1 cellular context compared by ENCODE assay signal in the genomic region with DNA sequence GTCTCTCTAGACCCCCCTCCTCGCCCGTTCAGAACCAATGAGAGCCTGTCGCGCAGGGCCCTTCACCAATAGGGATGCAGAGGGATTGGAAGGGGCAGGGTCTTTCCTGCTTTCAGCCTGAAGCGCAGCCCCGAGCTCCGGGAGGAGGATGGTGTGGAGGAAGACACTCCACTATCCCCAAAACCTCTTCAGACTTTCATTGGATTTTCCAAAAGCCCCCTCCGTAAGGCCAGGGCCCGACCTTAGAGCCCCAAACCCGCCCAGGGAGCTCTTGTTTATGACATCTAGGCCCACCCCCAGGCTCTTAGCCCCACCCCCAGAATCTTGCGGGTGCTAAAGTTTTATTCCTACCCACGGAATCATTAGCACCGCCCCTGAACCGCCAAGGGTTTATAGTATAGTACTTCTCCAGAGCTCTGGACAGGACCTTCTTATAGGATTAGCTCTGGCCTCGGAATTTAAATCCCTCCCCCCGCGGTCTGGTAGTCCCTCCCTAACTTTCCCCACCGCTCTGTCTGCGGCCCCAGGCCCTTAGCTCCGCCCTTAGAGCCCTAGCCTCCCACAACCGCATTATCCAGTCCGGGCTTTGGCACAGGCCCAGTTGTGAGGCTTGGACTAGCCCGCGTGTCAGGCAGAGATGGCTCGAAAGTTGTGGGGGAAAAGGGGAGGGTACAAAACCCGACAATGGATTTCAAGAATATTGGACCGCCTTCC.
TF ChIP-seq lines count a peak whose summit lies in the region.

No MANE protein-coding gene starts in this region.

TF ChIP-seq in K562, 482 proteins besides CTCF, POLR2A, EP300 and RAD21 (continued from another document and continues in another):
- TF ChIP-seq, protein P1, sequence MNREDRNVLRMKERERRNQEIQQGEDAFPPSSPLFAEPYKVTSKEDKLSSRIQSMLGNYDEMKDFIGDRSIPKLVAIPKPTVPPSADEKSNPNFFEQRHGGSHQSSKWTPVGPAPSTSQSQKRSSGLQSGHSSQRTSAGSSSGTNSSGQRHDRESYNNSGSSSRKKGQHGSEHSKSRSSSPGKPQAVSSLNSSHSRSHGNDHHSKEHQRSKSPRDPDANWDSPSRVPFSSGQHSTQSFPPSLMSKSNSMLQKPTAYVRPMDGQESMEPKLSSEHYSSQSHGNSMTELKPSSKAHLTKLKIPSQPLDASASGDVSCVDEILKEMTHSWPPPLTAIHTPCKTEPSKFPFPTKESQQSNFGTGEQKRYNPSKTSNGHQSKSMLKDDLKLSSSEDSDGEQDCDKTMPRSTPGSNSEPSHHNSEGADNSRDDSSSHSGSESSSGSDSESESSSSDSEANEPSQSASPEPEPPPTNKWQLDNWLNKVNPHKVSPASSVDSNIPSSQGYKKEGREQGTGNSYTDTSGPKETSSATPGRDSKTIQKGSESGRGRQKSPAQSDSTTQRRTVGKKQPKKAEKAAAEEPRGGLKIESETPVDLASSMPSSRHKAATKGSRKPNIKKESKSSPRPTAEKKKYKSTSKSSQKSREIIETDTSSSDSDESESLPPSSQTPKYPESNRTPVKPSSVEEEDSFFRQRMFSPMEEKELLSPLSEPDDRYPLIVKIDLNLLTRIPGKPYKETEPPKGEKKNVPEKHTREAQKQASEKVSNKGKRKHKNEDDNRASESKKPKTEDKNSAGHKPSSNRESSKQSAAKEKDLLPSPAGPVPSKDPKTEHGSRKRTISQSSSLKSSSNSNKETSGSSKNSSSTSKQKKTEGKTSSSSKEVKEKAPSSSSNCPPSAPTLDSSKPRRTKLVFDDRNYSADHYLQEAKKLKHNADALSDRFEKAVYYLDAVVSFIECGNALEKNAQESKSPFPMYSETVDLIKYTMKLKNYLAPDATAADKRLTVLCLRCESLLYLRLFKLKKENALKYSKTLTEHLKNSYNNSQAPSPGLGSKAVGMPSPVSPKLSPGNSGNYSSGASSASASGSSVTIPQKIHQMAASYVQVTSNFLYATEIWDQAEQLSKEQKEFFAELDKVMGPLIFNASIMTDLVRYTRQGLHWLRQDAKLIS (CRISPR knock-in tag; IDR thresholded peaks at IDR 0.05), result no peak
- TF ChIP-seq DPF2 (IDR thresholded peaks at IDR 0.05), result peak; percentile 68; the same call in 1 of the 2 replicates
- peak; percentile 97 for TF ChIP-seq SMARCA5 (IDR thresholded peaks at IDR 0.05)
- no peak for TF ChIP-seq NFRKB (IDR thresholded peaks at IDR 0.05; ENCODE audit: low read depth)
- TF ChIP-seq EGR1 (conservative IDR thresholded peaks at IDR 0.05), result peak; percentile 50
- no peak for TF ChIP-seq MYBL2 (IDR thresholded peaks at IDR 0.05; ENCODE audit: low read depth)
- no peak for TF ChIP-seq MYBL2 (CRISPR knock-in tag; IDR thresholded peaks at IDR 0.05; ENCODE audit: borderline replicate concordance)
- TF ChIP-seq LCOR (CRISPR knock-in tag; IDR thresholded peaks at IDR 0.05), result peak; percentile 73; the same call in 1 of the 2 replicates
- TF ChIP-seq USF2 (CRISPR knock-in tag; IDR thresholded peaks at IDR 0.05), result no peak
- peak; percentile 88 for TF ChIP-seq EP400 (IDR thresholded peaks at IDR 0.05)
- TF ChIP-seq ZSCAN29 (IDR thresholded peaks at IDR 0.05), result peak; percentile 90
- TF ChIP-seq NBN (IDR thresholded peaks at IDR 0.05; ENCODE audit: low read depth), result peak; percentile 84
- TF ChIP-seq, protein P2, sequence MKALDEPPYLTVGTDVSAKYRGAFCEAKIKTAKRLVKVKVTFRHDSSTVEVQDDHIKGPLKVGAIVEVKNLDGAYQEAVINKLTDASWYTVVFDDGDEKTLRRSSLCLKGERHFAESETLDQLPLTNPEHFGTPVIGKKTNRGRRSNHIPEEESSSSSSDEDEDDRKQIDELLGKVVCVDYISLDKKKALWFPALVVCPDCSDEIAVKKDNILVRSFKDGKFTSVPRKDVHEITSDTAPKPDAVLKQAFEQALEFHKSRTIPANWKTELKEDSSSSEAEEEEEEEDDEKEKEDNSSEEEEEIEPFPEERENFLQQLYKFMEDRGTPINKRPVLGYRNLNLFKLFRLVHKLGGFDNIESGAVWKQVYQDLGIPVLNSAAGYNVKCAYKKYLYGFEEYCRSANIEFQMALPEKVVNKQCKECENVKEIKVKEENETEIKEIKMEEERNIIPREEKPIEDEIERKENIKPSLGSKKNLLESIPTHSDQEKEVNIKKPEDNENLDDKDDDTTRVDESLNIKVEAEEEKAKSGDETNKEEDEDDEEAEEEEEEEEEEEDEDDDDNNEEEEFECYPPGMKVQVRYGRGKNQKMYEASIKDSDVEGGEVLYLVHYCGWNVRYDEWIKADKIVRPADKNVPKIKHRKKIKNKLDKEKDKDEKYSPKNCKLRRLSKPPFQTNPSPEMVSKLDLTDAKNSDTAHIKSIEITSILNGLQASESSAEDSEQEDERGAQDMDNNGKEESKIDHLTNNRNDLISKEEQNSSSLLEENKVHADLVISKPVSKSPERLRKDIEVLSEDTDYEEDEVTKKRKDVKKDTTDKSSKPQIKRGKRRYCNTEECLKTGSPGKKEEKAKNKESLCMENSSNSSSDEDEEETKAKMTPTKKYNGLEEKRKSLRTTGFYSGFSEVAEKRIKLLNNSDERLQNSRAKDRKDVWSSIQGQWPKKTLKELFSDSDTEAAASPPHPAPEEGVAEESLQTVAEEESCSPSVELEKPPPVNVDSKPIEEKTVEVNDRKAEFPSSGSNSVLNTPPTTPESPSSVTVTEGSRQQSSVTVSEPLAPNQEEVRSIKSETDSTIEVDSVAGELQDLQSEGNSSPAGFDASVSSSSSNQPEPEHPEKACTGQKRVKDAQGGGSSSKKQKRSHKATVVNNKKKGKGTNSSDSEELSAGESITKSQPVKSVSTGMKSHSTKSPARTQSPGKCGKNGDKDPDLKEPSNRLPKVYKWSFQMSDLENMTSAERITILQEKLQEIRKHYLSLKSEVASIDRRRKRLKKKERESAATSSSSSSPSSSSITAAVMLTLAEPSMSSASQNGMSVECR (CRISPR knock-in tag; IDR thresholded peaks at IDR 0.05), result 0 out of 2 replicates have a peak, but pooled peaks have one; percentile 59
- peak; percentile 95 for TF ChIP-seq MBD2 (IDR thresholded peaks at IDR 0.05; ENCODE audit: borderline replicate concordance, low read depth)
- no peak for TF ChIP-seq ETS1 (conservative IDR thresholded peaks at IDR 0.05; ENCODE audit: control insufficient read depth, low read depth, low read length)
- peak; percentile 27 to 80 for TF ChIP-seq AFF1 (IDR thresholded peaks at IDR 0.05; ENCODE audit: low read depth in 1 of 2, partially characterized antibody in 2 of 2)
- TF ChIP-seq FOS (IDR thresholded peaks at IDR 0.05; ENCODE audit: extremely low read depth, insufficient read length), result peak; percentile 97
- TF ChIP-seq CREB5 (CRISPR knock-in tag; IDR thresholded peaks at IDR 0.05), result no peak
- peak in 2 of 3 experiments; percentile 26 to 35 for TF ChIP-seq YY1 (IDR thresholded peaks at IDR 0.05; ENCODE audit: borderline replicate concordance in 1 of 3, control insufficient read depth in 1 of 3, extremely low read depth in 1 of 3, insufficient read depth in 3 of 3, insufficient read length in 1 of 3, insufficient replicate concordance in 2 of 3, low read depth in 1 of 3, low read length in 2 of 3)
- TF ChIP-seq MAZ (CRISPR knock-in tag; conservative IDR thresholded peaks at IDR 0.05 in 1 of 2, IDR thresholded peaks at IDR 0.05 in 1 of 2), result peak; percentile 75 to 92
- TF ChIP-seq TBP (optimal IDR thresholded peaks at IDR 0.05; ENCODE audit: low read depth, low read length), result peak; percentile 65
- TF ChIP-seq, protein P3, sequence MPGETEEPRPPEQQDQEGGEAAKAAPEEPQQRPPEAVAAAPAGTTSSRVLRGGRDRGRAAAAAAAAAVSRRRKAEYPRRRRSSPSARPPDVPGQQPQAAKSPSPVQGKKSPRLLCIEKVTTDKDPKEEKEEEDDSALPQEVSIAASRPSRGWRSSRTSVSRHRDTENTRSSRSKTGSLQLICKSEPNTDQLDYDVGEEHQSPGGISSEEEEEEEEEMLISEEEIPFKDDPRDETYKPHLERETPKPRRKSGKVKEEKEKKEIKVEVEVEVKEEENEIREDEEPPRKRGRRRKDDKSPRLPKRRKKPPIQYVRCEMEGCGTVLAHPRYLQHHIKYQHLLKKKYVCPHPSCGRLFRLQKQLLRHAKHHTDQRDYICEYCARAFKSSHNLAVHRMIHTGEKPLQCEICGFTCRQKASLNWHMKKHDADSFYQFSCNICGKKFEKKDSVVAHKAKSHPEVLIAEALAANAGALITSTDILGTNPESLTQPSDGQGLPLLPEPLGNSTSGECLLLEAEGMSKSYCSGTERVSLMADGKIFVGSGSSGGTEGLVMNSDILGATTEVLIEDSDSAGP (CRISPR knock-in tag; IDR thresholded peaks at IDR 0.05), result no peak
- TF ChIP-seq ATF1 (CRISPR knock-in tag; IDR thresholded peaks at IDR 0.05), result no peak
- TF ChIP-seq ATF1 (tag; IDR thresholded peaks at IDR 0.05), result peak; percentile 69
- TF ChIP-seq RNF2 (IDR thresholded peaks at IDR 0.05), result peak; percentile 86
- no peak for TF ChIP-seq ZBTB17 (CRISPR knock-in tag; IDR thresholded peaks at IDR 0.05)
- no peak for TF ChIP-seq RBM34 (IDR thresholded peaks at IDR 0.05; ENCODE audit: borderline replicate concordance, insufficient read depth, low read length)
- peak; percentile 96 for TF ChIP-seq RBM25 (IDR thresholded peaks at IDR 0.05; ENCODE audit: low read depth, low read length, severe bottlenecking)
- TF ChIP-seq BHLHE40 (IDR thresholded peaks at IDR 0.05; ENCODE audit: low read length), result peak; percentile 17; the same call in 1 of the 2 replicates
- peak; percentile 52; the same call in 1 of the 2 replicates for TF ChIP-seq SOX6 (IDR thresholded peaks at IDR 0.05)
- peak; percentile 97 for TF ChIP-seq NUFIP1 (IDR thresholded peaks at IDR 0.05; ENCODE audit: partially characterized antibody)
- TF ChIP-seq SPI1 (IDR thresholded peaks at IDR 0.05; ENCODE audit: borderline replicate concordance, low read depth, low read length), result no peak
- peak; percentile 43 to 64; a peak in 3 of 4 replicates for TF ChIP-seq TRIM24 (IDR thresholded peaks at IDR 0.05)
- TF ChIP-seq TEAD1 (CRISPR knock-in tag; IDR thresholded peaks at IDR 0.05), result peak in 1 of 2 experiments; percentile 77; a peak in 2 of 4 replicates
- TF ChIP-seq CREM (IDR thresholded peaks at IDR 0.05; ENCODE audit: low read depth), result peak; percentile 71
- TF ChIP-seq ZSCAN32 (CRISPR knock-in tag; IDR thresholded peaks at IDR 0.05), result no peak
- TF ChIP-seq, protein P4, sequence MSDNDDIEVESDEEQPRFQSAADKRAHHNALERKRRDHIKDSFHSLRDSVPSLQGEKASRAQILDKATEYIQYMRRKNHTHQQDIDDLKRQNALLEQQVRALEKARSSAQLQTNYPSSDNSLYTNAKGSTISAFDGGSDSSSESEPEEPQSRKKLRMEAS (CRISPR knock-in tag; IDR thresholded peaks at IDR 0.05), result peak; percentile 85
- peak; percentile 81 for TF ChIP-seq L3MBTL2 (IDR thresholded peaks at IDR 0.05)
